In the genomic region with DNA sequence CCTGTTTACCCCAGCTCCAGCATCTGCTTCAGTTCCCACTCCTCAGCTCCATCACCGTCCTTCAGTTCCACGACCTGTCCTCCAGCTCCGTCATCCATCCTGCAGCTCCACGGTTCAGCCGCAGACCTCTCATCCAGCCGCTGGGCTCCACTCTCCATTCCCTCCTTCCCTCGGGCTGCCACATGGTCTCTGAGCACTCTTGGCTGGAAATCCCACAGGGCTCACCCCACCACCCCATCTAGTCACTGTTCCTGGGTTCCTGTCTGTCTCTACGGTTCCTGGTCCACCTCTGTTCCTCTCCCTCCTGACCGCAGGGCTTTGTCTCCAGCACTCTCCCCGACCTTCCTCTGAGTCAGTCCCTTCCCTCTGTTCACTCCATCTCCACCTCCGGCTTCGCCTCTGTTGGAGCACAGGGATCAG, we compare ENCODE assay signal across 10 cellular contexts. TPM values are rescaled to one million over a fixed set of nuclear protein-coding genes. Genes with fewer than 3 reads are reported as not detected.
DNase-seq lines count a peak whose midpoint lies in the region; ATAC-seq and TF ChIP-seq lines count a peak whose summit lies in the region.
"Had no signal": no experiment of that assay in that cellular context is flagged by ENCODE, and none has a peak within 500 bp of the region (broad histone marks: within the 10 kb centered on the region; RNA-seq: fewer than 3 reads in every experiment).

No MANE protein-coding gene starts in this region.

- H4K20me1 ChIP-seq in smooth muscle cell (ENCODE audit: low read depth) = peaks cover 6% of the 10 kb centered on the region

- TF ChIP-seq CTCF in WTC11 (IDR thresholded peaks at IDR 0.05) (no peak), fibroblast of villous mesenchyme (IDR thresholded peaks at IDR 0.05; ENCODE audit: insufficient read depth, low read depth, low read length) (no peak), smooth muscle cell (IDR thresholded peaks at IDR 0.05; ENCODE audit: borderline replicate concordance, insufficient read depth, poor library complexity, severe bottlenecking) (no peak)

- WGBS in smooth muscle cell (ENCODE audit: low lambda C conversion rate) = 31% methylated on average over 12 of the region's 12 CpGs

- CTCF ChIA-PET in WTC11 (lab: Charles Lee) = interaction anchor here (0.6 to 8.9 kb wide), 30 partner anchors 9 to 204 kb away, joined by 3 to 112 read pairs (median 4); a partner anchor contains a TSS

- no peaks in the 10 kb centered on the region for H3F3A ChIP-seq in smooth muscle cell (ENCODE audit: low read depth)

- H3K4me2 ChIP-seq in smooth muscle cell = peak overlapping the region; percentile 88

- peaks cover 5% of the 10 kb centered on the region; the same call in 1 of the 2 replicates for H3K36me3 Mint-ChIP-seq in WTC11
- peaks cover 2% of the 10 kb centered on the region for H3K36me3 Mint-ChIP-seq in activated T-cell treated with anti-CD3 and anti-CD28 coated beads, Interleukin-2, amount 50 U/mL, for 24 hours (ENCODE audit: low read depth)

- no peak overlapping the region for H3K27ac ChIP-seq in smooth muscle cell (ENCODE audit: low read depth)
- H3K27ac ChIP-seq: HL-60, RWPE1 had no signal

- H2AFZ ChIP-seq in smooth muscle cell (ENCODE audit: low read depth) = no peak overlapping the region

- H3K79me2 ChIP-seq in smooth muscle cell (ENCODE audit: low read depth) = peaks cover 10% of the 10 kb centered on the region

- H3K4me3 ChIP-seq in fibroblast of villous mesenchyme (ENCODE audit: low read depth, low read length) (peak overlapping the region; percentile 4), smooth muscle cell (peak overlapping the region; percentile 31)

- peaks cover 64% of the 10 kb centered on the region for H3K4me1 Mint-ChIP-seq in WTC11
- peaks cover 36% of the 10 kb centered on the region for H3K4me1 Mint-ChIP-seq in activated T-cell treated with anti-CD3 and anti-CD28 coated beads, Interleukin-2, amount 50 U/mL, for 24 hours (ENCODE audit: low read depth)

- peaks cover 5% of the 10 kb centered on the region for H3K27me3 ChIP-seq in smooth muscle cell (ENCODE audit: low read depth)

- peaks cover 50% of the 10 kb centered on the region for H3K27me3 Mint-ChIP-seq in WTC11 (ENCODE audit: low read depth)
- H3K27me3 Mint-ChIP-seq in activated T-cell treated with anti-CD3 and anti-CD28 coated beads, Interleukin-2, amount 50 U/mL, for 24 hours = peaks cover 74% of the 10 kb centered on the region

- no peaks in the 10 kb centered on the region for H3K9me3 ChIP-seq in smooth muscle cell (replicated peaks; ENCODE audit: low read depth)

- no peaks in the 10 kb centered on the region for H3K9me3 Mint-ChIP-seq in WTC11
- no peaks in the 10 kb centered on the region for H3K9me3 Mint-ChIP-seq in activated T-cell treated with anti-CD3 and anti-CD28 coated beads, Interleukin-2, amount 50 U/mL, for 24 hours

- ATAC-seq in WTC11 = no peak

- DNase-seq in DMS 273 (lab: John Stamatoyannopoulos, UW; ENCODE audit: unreplicated experiment) (peak; percentile 50), DMS 273 treated with DMSO at 0.1 percent for 48 hours (lab: John Stamatoyannopoulos, UW) (no peak), WTC11 (ENCODE audit: low spot score) (no peak), fibroblast of villous mesenchyme (ENCODE audit: low read depth) (no peak), smooth muscle cell (lab: John Stamatoyannopoulos, UW; ENCODE audit: unreplicated experiment) (no peak), NCI-H1436 treated with DMSO at 0.1 percent for 48 hours (lab: John Stamatoyannopoulos, UW) (no peak), NCI-H345 (lab: John Stamatoyannopoulos, UW) (no peak)
- no peak for DNase-seq in activated T-cell treated with anti-CD3 and anti-CD28 coated beads, Interleukin-2, amount 50 U/mL, for 24 hours

- peak overlapping the region; percentile 78 for H3K4me3 Mint-ChIP-seq in WTC11
- no peak overlapping the region for H3K4me3 Mint-ChIP-seq in activated T-cell treated with anti-CD3 and anti-CD28 coated beads, Interleukin-2, amount 50 U/mL, for 24 hours

- H3K27ac Mint-ChIP-seq in WTC11 = no peak overlapping the region
- no peak overlapping the region for H3K27ac Mint-ChIP-seq in activated T-cell treated with anti-CD3 and anti-CD28 coated beads, Interleukin-2, amount 50 U/mL, for 24 hours

- H3K9ac ChIP-seq in smooth muscle cell (ENCODE audit: low read depth) = no peak overlapping the region

- POLR2A ChIA-PET in WTC11 (lab: Charles Lee) = interaction anchor here (0.6 to 1.5 kb wide), 6 partner anchors 44 to 71 kb away, joined by 3 to 5 read pairs (median 4); a partner anchor contains a TSS

- H3K4me1 ChIP-seq in smooth muscle cell (ENCODE audit: low read depth) = peaks cover 30% of the 10 kb centered on the region

- no peaks in the 10 kb centered on the region for H3K36me3 ChIP-seq in smooth muscle cell (ENCODE audit: low read depth)

TF ChIP-seq in WTC11, 78 proteins besides CTCF, POLR2A, EP300 and RAD21 (continues in another document):
- no peak for TF ChIP-seq NR1H2 (CRISPR knock-in tag; IDR thresholded peaks at IDR 0.05)
- TF ChIP-seq, protein P1, sequence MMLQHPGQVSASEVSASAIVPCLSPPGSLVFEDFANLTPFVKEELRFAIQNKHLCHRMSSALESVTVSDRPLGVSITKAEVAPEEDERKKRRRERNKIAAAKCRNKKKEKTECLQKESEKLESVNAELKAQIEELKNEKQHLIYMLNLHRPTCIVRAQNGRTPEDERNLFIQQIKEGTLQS (CRISPR knock-in tag; conservative IDR thresholded peaks at IDR 0.05) = no peak
- TF ChIP-seq IRF2 (CRISPR knock-in tag; IDR thresholded peaks at IDR 0.05; ENCODE audit: borderline replicate concordance, low read depth) = no peak
- TF ChIP-seq ZNF263 (CRISPR knock-in tag; IDR thresholded peaks at IDR 0.05; ENCODE audit: low read depth) = no peak
- TF ChIP-seq, protein P2, sequence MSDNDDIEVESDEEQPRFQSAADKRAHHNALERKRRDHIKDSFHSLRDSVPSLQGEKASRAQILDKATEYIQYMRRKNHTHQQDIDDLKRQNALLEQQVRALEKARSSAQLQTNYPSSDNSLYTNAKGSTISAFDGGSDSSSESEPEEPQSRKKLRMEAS (CRISPR knock-in tag; IDR thresholded peaks at IDR 0.05) = no peak
- TF ChIP-seq ZNF232 (CRISPR knock-in tag; IDR thresholded peaks at IDR 0.05) = no peak
- TF ChIP-seq, protein P3, sequence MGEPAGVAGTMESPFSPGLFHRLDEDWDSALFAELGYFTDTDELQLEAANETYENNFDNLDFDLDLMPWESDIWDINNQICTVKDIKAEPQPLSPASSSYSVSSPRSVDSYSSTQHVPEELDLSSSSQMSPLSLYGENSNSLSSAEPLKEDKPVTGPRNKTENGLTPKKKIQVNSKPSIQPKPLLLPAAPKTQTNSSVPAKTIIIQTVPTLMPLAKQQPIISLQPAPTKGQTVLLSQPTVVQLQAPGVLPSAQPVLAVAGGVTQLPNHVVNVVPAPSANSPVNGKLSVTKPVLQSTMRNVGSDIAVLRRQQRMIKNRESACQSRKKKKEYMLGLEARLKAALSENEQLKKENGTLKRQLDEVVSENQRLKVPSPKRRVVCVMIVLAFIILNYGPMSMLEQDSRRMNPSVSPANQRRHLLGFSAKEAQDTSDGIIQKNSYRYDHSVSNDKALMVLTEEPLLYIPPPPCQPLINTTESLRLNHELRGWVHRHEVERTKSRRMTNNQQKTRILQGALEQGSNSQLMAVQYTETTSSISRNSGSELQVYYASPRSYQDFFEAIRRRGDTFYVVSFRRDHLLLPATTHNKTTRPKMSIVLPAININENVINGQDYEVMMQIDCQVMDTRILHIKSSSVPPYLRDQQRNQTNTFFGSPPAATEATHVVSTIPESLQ (CRISPR knock-in tag; IDR thresholded peaks at IDR 0.05) = no peak
- no peak for TF ChIP-seq CREB1 (CRISPR knock-in tag; IDR thresholded peaks at IDR 0.05)
- no peak for TF ChIP-seq JUN (CRISPR knock-in tag; IDR thresholded peaks at IDR 0.05)
- TF ChIP-seq, protein P4, sequence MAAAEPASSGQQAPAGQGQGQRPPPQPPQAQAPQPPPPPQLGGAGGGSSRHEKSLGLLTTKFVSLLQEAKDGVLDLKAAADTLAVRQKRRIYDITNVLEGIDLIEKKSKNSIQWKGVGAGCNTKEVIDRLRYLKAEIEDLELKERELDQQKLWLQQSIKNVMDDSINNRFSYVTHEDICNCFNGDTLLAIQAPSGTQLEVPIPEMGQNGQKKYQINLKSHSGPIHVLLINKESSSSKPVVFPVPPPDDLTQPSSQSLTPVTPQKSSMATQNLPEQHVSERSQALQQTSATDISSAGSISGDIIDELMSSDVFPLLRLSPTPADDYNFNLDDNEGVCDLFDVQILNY (CRISPR knock-in tag; IDR thresholded peaks at IDR 0.05) = no peak
- no peak for TF ChIP-seq HMGA2 (CRISPR knock-in tag; IDR thresholded peaks at IDR 0.05)
- no peak for TF ChIP-seq JAZF1 (CRISPR knock-in tag; IDR thresholded peaks at IDR 0.05)
- no peak for TF ChIP-seq ETV6 (CRISPR knock-in tag; IDR thresholded peaks at IDR 0.05)
- TF ChIP-seq, protein P5, sequence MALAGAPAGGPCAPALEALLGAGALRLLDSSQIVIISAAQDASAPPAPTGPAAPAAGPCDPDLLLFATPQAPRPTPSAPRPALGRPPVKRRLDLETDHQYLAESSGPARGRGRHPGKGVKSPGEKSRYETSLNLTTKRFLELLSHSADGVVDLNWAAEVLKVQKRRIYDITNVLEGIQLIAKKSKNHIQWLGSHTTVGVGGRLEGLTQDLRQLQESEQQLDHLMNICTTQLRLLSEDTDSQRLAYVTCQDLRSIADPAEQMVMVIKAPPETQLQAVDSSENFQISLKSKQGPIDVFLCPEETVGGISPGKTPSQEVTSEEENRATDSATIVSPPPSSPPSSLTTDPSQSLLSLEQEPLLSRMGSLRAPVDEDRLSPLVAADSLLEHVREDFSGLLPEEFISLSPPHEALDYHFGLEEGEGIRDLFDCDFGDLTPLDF (CRISPR knock-in tag; IDR thresholded peaks at IDR 0.05) = no peak

RNA-seq across cellular contexts. Expression of a gene that starts 3.2 kb away (rescaled TPM):
- 49.9 to 55.7 TPM (median 50.7 TPM) in 3 replicates for total RNA-seq in WTC11 (2021)
- total RNA-seq in fibroblast of villous mesenchyme = 91.1 and 117 TPM in 2 replicates
- 36.7 and 42.8 TPM in 2 replicates for total RNA-seq in smooth muscle cell
- polyA plus RNA-seq in smooth muscle cell = 106 and 108 TPM in 2 replicates

RNA-seq across cellular contexts. Expression of a gene that starts 3.4 kb away (rescaled TPM):
- total RNA-seq in WTC11 (2021) (7.3 to 9.3 TPM (median 8.2 TPM) in 3 replicates), fibroblast of villous mesenchyme (2.6 and 3.0 TPM in 2 replicates), smooth muscle cell (0.76 and 2.9 TPM in 2 replicates)
- 2.1 and 3.0 TPM in 2 replicates for polyA plus RNA-seq in smooth muscle cell

RNA-seq across cellular contexts. Expression of a gene that starts 15.8 kb away (rescaled TPM):
- total RNA-seq in WTC11 (2021) = 14.0 to 16.5 TPM (median 14.3 TPM) in 3 replicates
- 1.7 and 3.9 TPM in 2 replicates for total RNA-seq in fibroblast of villous mesenchyme
- 4.0 and 6.2 TPM in 2 replicates for total RNA-seq in smooth muscle cell
- polyA plus RNA-seq in smooth muscle cell = 4.8 and 6.3 TPM in 2 replicates

RNA-seq across cellular contexts. Expression of a gene that starts 26.1 kb away (rescaled TPM):
- total RNA-seq in WTC11 (2021) (47.1 to 61.8 TPM (median 49.1 TPM) in 3 replicates), fibroblast of villous mesenchyme (18.4 and 21.2 TPM in 2 replicates), smooth muscle cell (5.3 and 7.4 TPM in 2 replicates)
- 9.4 and 10.6 TPM in 2 replicates for polyA plus RNA-seq in smooth muscle cell

RNA-seq across cellular contexts. Expression of a gene that starts 27.0 kb away (rescaled TPM):
- total RNA-seq in WTC11 (2021) = 141 to 158 TPM (median 149 TPM) in 3 replicates
- 91.5 and 96.7 TPM in 2 replicates for total RNA-seq in fibroblast of villous mesenchyme
- total RNA-seq in smooth muscle cell = 51.3 and 52.5 TPM in 2 replicates
- polyA plus RNA-seq in smooth muscle cell = 63.1 and 64.9 TPM in 2 replicates
